Comparison of ENCODE assay signal across 8 cellular contexts in the genomic region with DNA sequence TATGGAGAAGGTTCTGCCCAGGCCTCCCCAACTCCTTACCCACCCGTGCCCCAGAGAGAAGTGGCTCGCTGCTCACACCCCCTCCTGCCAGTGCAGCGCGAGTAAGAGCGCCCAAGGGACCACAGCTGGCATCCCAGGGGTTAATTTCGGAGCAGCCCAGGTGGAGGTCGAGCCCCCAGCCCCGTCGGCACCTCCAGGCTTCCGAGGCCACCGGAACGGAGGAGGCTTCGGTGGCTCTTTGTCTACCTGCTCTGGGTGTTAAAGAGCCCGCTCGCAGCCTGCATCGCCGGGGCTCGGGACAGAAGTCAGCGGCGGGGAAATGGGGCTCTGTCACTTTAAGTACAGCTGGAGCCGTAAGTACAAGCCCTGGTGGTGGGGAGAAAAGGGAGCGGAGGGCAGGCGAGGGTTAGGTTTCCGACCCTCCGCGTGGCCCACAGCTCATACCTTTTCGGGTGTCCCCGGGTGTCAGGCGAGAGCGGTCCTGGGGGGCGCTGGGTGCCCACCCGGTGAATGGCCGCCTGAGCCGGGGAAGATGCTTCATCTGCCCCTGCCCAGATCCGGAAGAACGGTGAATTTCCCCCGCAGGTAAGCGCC.
DNase-seq lines count a peak whose midpoint lies in the region; ATAC-seq and TF ChIP-seq lines count a peak whose summit lies in the region.

No MANE protein-coding gene starts in this region.

- peaks cover 13% of the 10 kb centered on the region for H3K4me1 Mint-ChIP-seq in activated CD8-positive, alpha-beta T cell treated with anti-CD3 and anti-CD28 coated beads, Interleukin-2, amount 10 ng/mL, durations not matched to agents 7 days and 5 days (ENCODE audit: low read depth)

- H4K8ac ChIP-seq in mesenchymal stem cell (ENCODE audit: low read length) = peak overlapping the region; percentile 84

- peak overlapping the region; percentile 83 to 94 for H3K18ac ChIP-seq in mesenchymal stem cell (ENCODE audit: low read depth in 1 of 2, low read length in 2 of 2)

- H2BK12ac ChIP-seq in mesenchymal stem cell (ENCODE audit: low read length in 2 of 2) = peak overlapping the region; percentile 29 to 81

- no peak overlapping the region for H2AFZ ChIP-seq in mesenchymal stem cell (ENCODE audit: low read depth, low read length)

- H3K14ac ChIP-seq in mesenchymal stem cell (ENCODE audit: low read length in 2 of 2) = peak overlapping the region in 1 of 2 experiments; percentile 68

- POLR2A ChIA-PET in activated CD8-positive, alpha-beta T cell treated with anti-CD3 and anti-CD28 coated beads, Interleukin-2, amount 10 ng/mL, durations not matched to agents 7 days and 5 days (lab: Charles Lee) = no interaction called here

- H2BK15ac ChIP-seq in mesenchymal stem cell (ENCODE audit: low read depth, poor library complexity, severe bottlenecking) = peak overlapping the region; percentile 82

- H2BK5ac ChIP-seq in mesenchymal stem cell (ENCODE audit: low read depth, low read length, poor library complexity, severe bottlenecking) = no peak overlapping the region

- peak; percentile 86 for ATAC-seq in activated CD8-positive, alpha-beta T cell treated with anti-CD3 and anti-CD28 coated beads, Interleukin-2, amount 10 ng/mL, durations not matched to agents 7 days and 5 days

- peak overlapping the region; percentile 84 for H2AK5ac ChIP-seq in mesenchymal stem cell (ENCODE audit: low read length, severe bottlenecking)

- peak; percentile 90 for DNase-seq in NCI-H1105 treated with DMSO at 0.1 percent for 48 hours (lab: John Stamatoyannopoulos, UW)
- DNase-seq in activated CD8-positive, alpha-beta T cell treated with anti-CD3 and anti-CD28 coated beads, Interleukin-2, amount 10 ng/mL, durations not matched to agents 7 days and 5 days = peak; percentile 45
- peak; percentile 8 for DNase-seq in effector CD8-positive, alpha-beta T cell (lab: John Stamatoyannopoulos, UW)
- peak; percentile 61 for DNase-seq in mesenchymal stem cell
- peak; percentile 26 for DNase-seq in stimulated activated CD8-positive, alpha-beta memory T cell treated with anti-CD3 and anti-CD28 coated beads, Interleukin-12 subunit alpha, Interleukin-12 subunit beta, amount 100 ng/mL, for 1 hour (ENCODE audit: low read depth)
- no peak for DNase-seq in foreskin melanocyte
- no peak for DNase-seq in COR-L47 (lab: John Stamatoyannopoulos, UW)

- H3K79me2 ChIP-seq in DOHH2 (ENCODE audit: control insufficient read depth, low read length) = no peaks in the 10 kb centered on the region

- no peak overlapping the region for H3K27ac Mint-ChIP-seq in activated CD8-positive, alpha-beta T cell treated with anti-CD3 and anti-CD28 coated beads, Interleukin-2, amount 10 ng/mL, durations not matched to agents 7 days and 5 days

- no peaks in the 10 kb centered on the region for H4K20me1 ChIP-seq in DOHH2 (ENCODE audit: control insufficient read depth, insufficient read depth, low read depth, low read length)

- H2BK120ac ChIP-seq in mesenchymal stem cell (ENCODE audit: low read depth, low read length) = peak overlapping the region; percentile 69

- TF ChIP-seq CTCF in DOHH2 (IDR thresholded peaks at IDR 0.05; ENCODE audit: low read depth, low read length, poor library complexity, severe bottlenecking) = no peak

- peaks cover 42% of the 10 kb centered on the region for H3K79me1 ChIP-seq in mesenchymal stem cell (replicated peaks; ENCODE audit: low read length, poor library complexity, severe bottlenecking)

- H3K4me3 ChIP-seq in DOHH2 (ENCODE audit: low read length) (peak overlapping the region; percentile 65), mesenchymal stem cell (ENCODE audit: insufficient read depth in 1 of 2, low read depth in 1 of 2, low read length in 2 of 2) (peak overlapping the region; percentile 74 to 81)

- H3K9me2 ChIP-seq in DOHH2 (replicated peaks; ENCODE audit: control insufficient read depth, low read length) = no peaks in the 10 kb centered on the region

- no peaks in the 10 kb centered on the region for H3K36me3 Mint-ChIP-seq in activated CD8-positive, alpha-beta T cell treated with anti-CD3 and anti-CD28 coated beads, Interleukin-2, amount 10 ng/mL, durations not matched to agents 7 days and 5 days (ENCODE audit: low read depth)

- no peak overlapping the region for H3K27ac ChIP-seq in DOHH2 (ENCODE audit: low read depth, low read length)
- H3K27ac ChIP-seq in mesenchymal stem cell (ENCODE audit: low read length, poor library complexity, severe bottlenecking) = no peak overlapping the region

- H3K36me3 ChIP-seq in DOHH2 (ENCODE audit: control insufficient read depth, low read length) (no peaks in the 10 kb centered on the region), mesenchymal stem cell (ENCODE audit: control insufficient read depth in 1 of 2, insufficient read depth in 2 of 2, low read depth in 1 of 2, low read length in 2 of 2) (peaks cover 0 to 31% of the 10 kb centered on the region in 2 experiments)

- WGBS in mesenchymal stem cell = 1% methylated on average over 38 of the region's 38 CpGs

- peak overlapping the region in 1 of 2 experiments; percentile 75 for H3K23ac ChIP-seq in mesenchymal stem cell (ENCODE audit: low read length in 2 of 2)

- peak overlapping the region; percentile 59 for H3K4me3 Mint-ChIP-seq in activated CD8-positive, alpha-beta T cell treated with anti-CD3 and anti-CD28 coated beads, Interleukin-2, amount 10 ng/mL, durations not matched to agents 7 days and 5 days

- H3F3A ChIP-seq in DOHH2 (ENCODE audit: control insufficient read depth, insufficient read depth) = no peaks in the 10 kb centered on the region

- peaks cover 18% of the 10 kb centered on the region for H3K4me1 ChIP-seq in DOHH2 (ENCODE audit: control insufficient read depth, low read length)
- H3K4me1 ChIP-seq in mesenchymal stem cell (ENCODE audit: control insufficient read depth, insufficient read depth, low read depth, low read length) = peaks cover 40% of the 10 kb centered on the region

- peak overlapping the region; percentile 70 to 79 for H3K4ac ChIP-seq in mesenchymal stem cell (ENCODE audit: low read depth in 1 of 2, low read length in 2 of 2)

- H3K9me3 Mint-ChIP-seq in activated CD8-positive, alpha-beta T cell treated with anti-CD3 and anti-CD28 coated beads, Interleukin-2, amount 10 ng/mL, durations not matched to agents 7 days and 5 days (ENCODE audit: insufficient read depth) = no peaks in the 10 kb centered on the region

- no peaks in the 10 kb centered on the region for H3K9me3 ChIP-seq in DOHH2 (ENCODE audit: control insufficient read depth, insufficient read depth, low read length)
- H3K9me3 ChIP-seq in mesenchymal stem cell (ENCODE audit: control insufficient read depth, low read length) = no peaks in the 10 kb centered on the region

- CTCF ChIA-PET in activated CD8-positive, alpha-beta T cell treated with anti-CD3 and anti-CD28 coated beads, Interleukin-2, amount 10 ng/mL, durations not matched to agents 7 days and 5 days (lab: Charles Lee) = interaction anchor here (1.4 to 2.1 kb wide), 2 partner anchors 18 to 30 kb away, joined by 3 to 10 read pairs; no protein-coding TSS in a partner anchor

- H3K27me3 ChIP-seq in DOHH2 (ENCODE audit: control insufficient read depth, low read length) = peaks cover 63% of the 10 kb centered on the region
- no peaks in the 10 kb centered on the region for H3K27me3 ChIP-seq in mesenchymal stem cell (ENCODE audit: control insufficient read depth in 1 of 2, insufficient read depth in 1 of 2, low read length in 2 of 2)

- peak overlapping the region; percentile 92 for H4K91ac ChIP-seq in mesenchymal stem cell (ENCODE audit: low read length)

- H3K9ac ChIP-seq in mesenchymal stem cell (ENCODE audit: low read length) = peak overlapping the region; percentile 80

- H3K4me2 ChIP-seq in DOHH2 (ENCODE audit: low read length) (peak overlapping the region; percentile 71), mesenchymal stem cell (ENCODE audit: low read length, poor library complexity, severe bottlenecking) (peak overlapping the region; percentile 90)

- H3K27me3 Mint-ChIP-seq in activated CD8-positive, alpha-beta T cell treated with anti-CD3 and anti-CD28 coated beads, Interleukin-2, amount 10 ng/mL, durations not matched to agents 7 days and 5 days (ENCODE audit: low read depth) = peaks cover 50% of the 10 kb centered on the region

Comparison
In these comparisons a context has a peak if more than half of its experiments do, and no peak if none do; other contexts are left out.
1. DNase-seq: peak in NCI-H1105 treated with DMSO at 0.1 percent for 48 hours (single experiment), activated CD8-positive, alpha-beta T cell treated with anti-CD3 and anti-CD28 coated beads, Interleukin-2, amount 10 ng/mL, durations not matched to agents 7 days and 5 days (single experiment), effector CD8-positive, alpha-beta T cell (single experiment), mesenchymal stem cell (single experiment) and stimulated activated CD8-positive, alpha-beta memory T cell treated with anti-CD3 and anti-CD28 coated beads, Interleukin-12 subunit alpha, Interleukin-12 subunit beta, amount 100 ng/mL, for 1 hour (single experiment); none in foreskin melanocyte (single experiment) and COR-L47 (single experiment).